Comparison of ENCODE assay signal across 1 cellular context in genomic region chr5:67620386-67621039, GRCh38.
TF ChIP-seq lines count a peak whose summit lies in the region.

No MANE protein-coding gene starts in this region.

TF ChIP-seq in HEK293, 187 proteins besides CTCF, POLR2A, EP300 and RAD21:
- TF ChIP-seq ZNF558 (tag by site-specific recombination; IDR thresholded peaks at IDR 0.05) = no peak
- TF ChIP-seq, protein P1, sequence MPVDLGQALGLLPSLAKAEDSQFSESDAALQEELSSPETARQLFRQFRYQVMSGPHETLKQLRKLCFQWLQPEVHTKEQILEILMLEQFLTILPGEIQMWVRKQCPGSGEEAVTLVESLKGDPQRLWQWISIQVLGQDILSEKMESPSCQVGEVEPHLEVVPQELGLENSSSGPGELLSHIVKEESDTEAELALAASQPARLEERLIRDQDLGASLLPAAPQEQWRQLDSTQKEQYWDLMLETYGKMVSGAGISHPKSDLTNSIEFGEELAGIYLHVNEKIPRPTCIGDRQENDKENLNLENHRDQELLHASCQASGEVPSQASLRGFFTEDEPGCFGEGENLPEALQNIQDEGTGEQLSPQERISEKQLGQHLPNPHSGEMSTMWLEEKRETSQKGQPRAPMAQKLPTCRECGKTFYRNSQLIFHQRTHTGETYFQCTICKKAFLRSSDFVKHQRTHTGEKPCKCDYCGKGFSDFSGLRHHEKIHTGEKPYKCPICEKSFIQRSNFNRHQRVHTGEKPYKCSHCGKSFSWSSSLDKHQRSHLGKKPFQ (tag by site-specific recombination; IDR thresholded peaks at IDR 0.05) = peak; percentile 54; the same call in 1 of the 2 replicates
TF ChIP-seq in HEK293: peak in this region for 1.
